ENCODE assay signal across 8 cellular contexts in the genomic region with DNA sequence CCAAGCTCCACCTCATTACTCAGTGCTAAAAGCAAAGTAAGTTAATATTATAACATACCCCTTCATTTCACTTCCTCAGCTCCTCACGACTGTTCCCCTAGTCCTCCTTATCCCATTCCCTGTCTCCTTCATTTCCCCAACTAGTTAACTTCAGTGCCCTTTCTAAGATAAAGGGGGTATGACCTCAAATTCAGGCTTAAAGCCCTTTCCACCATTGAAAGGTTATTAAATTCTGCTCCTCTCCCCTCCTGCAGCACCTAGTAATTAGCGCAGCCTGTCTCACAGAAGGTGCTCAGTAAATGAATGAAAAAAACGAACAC. TPM values are rescaled to one million over a fixed set of nuclear protein-coding genes. Genes with fewer than 3 reads are reported as not detected.
DNase-seq lines count a peak whose midpoint lies in the region; ATAC-seq and TF ChIP-seq lines count a peak whose summit lies in the region.

No MANE protein-coding gene starts in this region.

- peak; percentile 0 for ATAC-seq in GM19438 (IDR thresholded peaks at IDR 0.05; ENCODE audit: low read depth, unreplicated experiment)
- peak in 1 of 4 experiments; percentile 0 for ATAC-seq in T-cell (replicated peaks in 1 of 4)
- ATAC-seq in HG03342 (IDR thresholded peaks at IDR 0.05; ENCODE audit: unreplicated experiment): no peak

- no peaks in the 10 kb centered on the region for H3K27me3 ChIP-seq in rectal smooth muscle tissue (ENCODE audit: control insufficient read depth, insufficient read depth, low read length)

- H3K4me3 Mint-ChIP-seq in T-cell: peak overlapping the region; percentile 77 to 88 (median 88)

- H3K27ac Mint-ChIP-seq in T-cell: peak overlapping the region; percentile 70 to 90

- H3K27me3 Mint-ChIP-seq in T-cell: peaks cover 0 to 21% of the 10 kb centered on the region in 2 donors

- H3K4me3 ChIP-seq in fibroblast of pulmonary artery (replicated peaks; ENCODE audit: low read depth, low read length): peak overlapping the region; percentile 55
- peak overlapping the region; percentile 77 for H3K4me3 ChIP-seq in rectal smooth muscle tissue (ENCODE audit: low read length)

- H3K9ac ChIP-seq in rectal smooth muscle tissue (ENCODE audit: low read length): peak overlapping the region; percentile 76

- DNase-seq in T-cell: no peak
- no peak for DNase-seq in fibroblast of pulmonary artery (ENCODE audit: low read depth)
- no peak for DNase-seq in LoVo (ENCODE audit: low spot score)
- DNase-seq in SKM-1 (lab: John Stamatoyannopoulos, UW; ENCODE audit: unreplicated experiment): no peak
- no peak for DNase-seq in GM13976 (ENCODE audit: low spot score)

- peak overlapping the region; percentile 98 for H3K27ac ChIP-seq in rectal smooth muscle tissue (ENCODE audit: low read depth, low read length)

- no peaks in the 10 kb centered on the region for H3K36me3 Mint-ChIP-seq in T-cell

- H3K4me1 ChIP-seq in rectal smooth muscle tissue (ENCODE audit: control insufficient read depth, insufficient read depth, low read length): peaks cover 16% of the 10 kb centered on the region

- H3K36me3 ChIP-seq in rectal smooth muscle tissue (ENCODE audit: control insufficient read depth, insufficient read depth, low read length): no peaks in the 10 kb centered on the region

- in situ Hi-C loops in GM13976 (cut with MboI; ENCODE audit: low sequenced_read_pairs, unreplicated experiment): no loop called here

- peaks cover 13 to 25% (median 16%) of the 10 kb centered on the region in 3 donors for H3K4me1 Mint-ChIP-seq in T-cell

- POLR2A ChIA-PET in T-cell (lab: Charles Lee): interaction anchor here (0.5 to 1.6 kb wide), 3 partner anchors 15 to 226 kb away, joined by 3 to 5 read pairs (median 3); a partner anchor contains a TSS

- CTCF ChIA-PET in T-cell (lab: Charles Lee): interaction anchor here (1.0 to 2.9 kb wide), 9 partner anchors 13 to 878 kb away, joined by 3 to 18 read pairs (median 6); a partner anchor contains a TSS

- TF ChIP-seq CTCF in fibroblast of pulmonary artery (IDR thresholded peaks at IDR 0.05; ENCODE audit: low read length, missing control alignments) (no peak), GM13976 (IDR thresholded peaks at IDR 0.05; ENCODE audit: borderline replicate concordance, control extremely low read depth, extremely low read depth, insufficient read depth, missing control alignments) (no peak)

- H3K9me3 Mint-ChIP-seq in T-cell: no peaks in the 10 kb centered on the region

RNA-seq across cellular contexts. Expression of a gene that starts 1.0 kb away (rescaled TPM):
- total RNA-seq in T-cell: 1 to 10 TPM in 4 of 5 donors, under 1 TPM in 1; 0.49 to 2.2 (median 1.0) TPM

RNA-seq across cellular contexts. Expression of a gene that starts 45.2 kb away (rescaled TPM):
- total RNA-seq in T-cell: not detected
